ENCODE assay signal across 8 cellular contexts in the genomic region with DNA sequence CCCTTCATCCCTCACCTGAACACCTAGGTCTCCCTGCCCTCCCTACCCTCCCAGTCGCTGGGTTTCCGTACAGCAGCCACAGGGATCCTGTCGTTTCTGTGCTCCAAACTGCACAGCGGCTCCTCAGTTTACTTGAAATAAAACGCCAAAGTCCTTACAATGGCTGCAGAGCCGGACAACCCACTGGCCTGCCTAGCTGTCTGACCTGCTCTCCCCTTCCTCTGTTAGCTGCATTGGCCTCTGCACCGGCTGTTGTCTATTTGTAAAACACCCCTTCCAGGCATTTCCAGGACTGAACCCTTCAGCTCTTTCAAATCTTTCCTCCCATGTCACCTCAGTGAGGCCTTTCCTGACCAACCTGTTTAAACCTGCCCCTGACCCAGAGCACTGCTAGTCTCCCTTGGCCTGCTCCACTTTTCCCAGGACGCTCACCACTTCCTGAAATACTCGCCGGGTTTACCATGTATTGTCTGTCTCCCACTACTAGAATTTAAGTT. TPM values are rescaled to one million over a fixed set of nuclear protein-coding genes. Genes with fewer than 3 reads are reported as not detected.
DNase-seq lines count a peak whose midpoint lies in the region; ATAC-seq, FAIRE-seq and TF ChIP-seq lines count a peak whose summit lies in the region.

No MANE protein-coding gene starts in this region.

- no peaks in the 10 kb centered on the region for H3K9me3 Mint-ChIP-seq in activated T-cell treated with anti-CD3 and anti-CD28 coated beads, Interleukin-2, amount 50 U/mL, for 4 hours
- no peaks in the 10 kb centered on the region for H3K9me3 Mint-ChIP-seq in activated naive CD8-positive, alpha-beta T cell (ENCODE audit: low read depth)
- H3K9me3 Mint-ChIP-seq in type B pancreatic cell: no peaks in the 10 kb centered on the region

- H3K27me3 Mint-ChIP-seq in activated T-cell treated with anti-CD3 and anti-CD28 coated beads, Interleukin-2, amount 50 U/mL, for 4 hours (ENCODE audit: low read depth): no peaks in the 10 kb centered on the region
- no peaks in the 10 kb centered on the region for H3K27me3 Mint-ChIP-seq in activated naive CD8-positive, alpha-beta T cell
- no peaks in the 10 kb centered on the region for H3K27me3 Mint-ChIP-seq in type B pancreatic cell

- H3K27ac ChIP-seq in lung (ENCODE audit: low read depth in 1 of 2, low read length in 1 of 2): peak overlapping the region; percentile 93 to 99

- H3K4me1 ChIP-seq in lung (ENCODE audit: control insufficient read depth in 2 of 2, insufficient read depth in 2 of 2, low read length in 2 of 2): peaks cover 11 to 14% of the 10 kb centered on the region in 2 donors

- no peak for DNase-seq in activated T-cell treated with anti-CD3 and anti-CD28 coated beads, Interleukin-2, amount 50 U/mL, for 4 hours
- DNase-seq in activated T-cell treated with anti-CD3 and anti-CD28 coated beads for 4 hours (no peak), lung (ENCODE audit: low spot score) (no peak), type B pancreatic cell (ENCODE audit: extremely low spot score, unreplicated experiment) (no peak), GM12891 (ENCODE audit: insufficient read length, low spot score) (no peak), GM20000 (ENCODE audit: low spot score) (no peak)
- no peak for DNase-seq in central memory CD4-positive, alpha-beta T cell

- no peak for ATAC-seq in activated T-cell treated with anti-CD3 and anti-CD28 coated beads, Interleukin-2, amount 50 U/mL, for 4 hours
- no peak for ATAC-seq in lung (ENCODE audit: insufficient read depth, low FRiP score)

- H3K9me3 ChIP-seq in lung (ENCODE audit: control insufficient read depth in 2 of 2, insufficient read depth in 1 of 2, low read length in 1 of 2): no peaks in the 10 kb centered on the region

- peak overlapping the region; percentile 96 for H3K27ac Mint-ChIP-seq in activated naive CD8-positive, alpha-beta T cell
- H3K27ac Mint-ChIP-seq in type B pancreatic cell: peak overlapping the region; percentile 95

- peak overlapping the region; percentile 96 for H3K4me3 Mint-ChIP-seq in activated T-cell treated with anti-CD3 and anti-CD28 coated beads, Interleukin-2, amount 50 U/mL, for 4 hours
- peak overlapping the region; percentile 87 for H3K4me3 Mint-ChIP-seq in activated naive CD8-positive, alpha-beta T cell
- H3K4me3 Mint-ChIP-seq in type B pancreatic cell: peak overlapping the region; percentile 97

- peaks cover 73% of the 10 kb centered on the region for H3K4me1 Mint-ChIP-seq in activated T-cell treated with anti-CD3 and anti-CD28 coated beads, Interleukin-2, amount 50 U/mL, for 4 hours (ENCODE audit: low read depth)
- peaks cover 69% of the 10 kb centered on the region for H3K4me1 Mint-ChIP-seq in activated naive CD8-positive, alpha-beta T cell (ENCODE audit: low read depth)
- peaks cover 72% of the 10 kb centered on the region for H3K4me1 Mint-ChIP-seq in type B pancreatic cell (ENCODE audit: unreplicated experiment)

- peak overlapping the region; percentile 20 for H3K4me3 ChIP-seq in lung

- no peaks in the 10 kb centered on the region for H3K27me3 ChIP-seq in lung (ENCODE audit: control insufficient read depth, insufficient read depth)

- no peak for TF ChIP-seq CTCF in lung (IDR thresholded peaks at IDR 0.05; ENCODE audit: control extremely low read depth, extremely low read depth)
- TF ChIP-seq CTCF in type B pancreatic cell (conservative IDR thresholded peaks at IDR 0.05): no peak
- no peak for TF ChIP-seq CTCF in GM20000 (IDR thresholded peaks at IDR 0.05; ENCODE audit: extremely low read depth, missing control alignments)

- 57 to 59% methylated on average over 10 of the region's 10 CpGs for WGBS in lung, 2 donors

- H3K36me3 ChIP-seq in lung (ENCODE audit: control insufficient read depth in 2 of 2, insufficient read depth in 2 of 2, low read length in 2 of 2): peaks cover 0 to 2% of the 10 kb centered on the region in 2 donors

- FAIRE-seq in GM12891 (lab: Jason Lieb, UNC): no peak

- TF ChIP-seq POLR2A in GM12891 (IDR thresholded peaks at IDR 0.05; ENCODE audit: low read depth, low read length): no peak

- peaks cover 4% of the 10 kb centered on the region for H3K36me3 Mint-ChIP-seq in activated T-cell treated with anti-CD3 and anti-CD28 coated beads, Interleukin-2, amount 50 U/mL, for 4 hours (ENCODE audit: insufficient read depth)
- H3K36me3 Mint-ChIP-seq in activated naive CD8-positive, alpha-beta T cell: no peaks in the 10 kb centered on the region
- H3K36me3 Mint-ChIP-seq in type B pancreatic cell: no peaks in the 10 kb centered on the region

TF ChIP-seq in GM12891, 5 proteins besides CTCF, POLR2A, EP300 and RAD21:
- no peak for TF ChIP-seq POU2F2 (IDR thresholded peaks at IDR 0.05; ENCODE audit: low read depth, low read length)
- no peak for TF ChIP-seq TAF1 (IDR thresholded peaks at IDR 0.05; ENCODE audit: low read depth, low read length)
- TF ChIP-seq SPI1 (IDR thresholded peaks at IDR 0.05; ENCODE audit: low read depth, low read length): no peak
- TF ChIP-seq PAX5 (IDR thresholded peaks at IDR 0.05; ENCODE audit: insufficient read depth, low read length, severe bottlenecking): no peak
- no peak for TF ChIP-seq POLR2AphosphoS5 (IDR thresholded peaks at IDR 0.05; ENCODE audit: low read depth, low read length)

RNA-seq across cellular contexts. Expression of a gene that starts 9.1 kb away (rescaled TPM):
- total RNA-seq in activated T-cell treated with anti-CD3 and anti-CD28 coated beads, Interleukin-2, amount 50 U/mL, for 4 hours: 10 to 100 TPM; 76.8 to 89.3 (median 85.0) TPM
- total RNA-seq in lung (100 to 1,000 TPM; 117 to 274 TPM), type B pancreatic cell (ENCODE audit: low replicate concordance) (74.8 and 93.4 TPM in 2 replicates)
- polyA plus RNA-seq in lung: 100 to 1,000 TPM; 149 to 415 TPM
- 67.1 TPM for polyA plus RNA-seq in GM12891 (2012; ENCODE audit: low read depth, missing spikeins)

RNA-seq across cellular contexts. Expression of a gene that starts 49.4 kb away (rescaled TPM):
- total RNA-seq in activated T-cell treated with anti-CD3 and anti-CD28 coated beads, Interleukin-2, amount 50 U/mL, for 4 hours: 10 to 100 TPM; 20.6 to 23.0 (median 22.4) TPM
- 10 to 100 TPM; 18.1 to 31.2 TPM for total RNA-seq in lung
- polyA plus RNA-seq in lung: 10 to 100 TPM in 1 of 2 donors, 1 to 10 TPM in 1; 9.6 to 21.9 TPM
- 45.6 and 49.8 TPM in 2 replicates for total RNA-seq in type B pancreatic cell (ENCODE audit: low replicate concordance)
- 14.6 TPM for polyA plus RNA-seq in GM12891 (2012; ENCODE audit: low read depth, missing spikeins)
